16 cellular contexts compared by ENCODE assay signal in the genomic region with DNA sequence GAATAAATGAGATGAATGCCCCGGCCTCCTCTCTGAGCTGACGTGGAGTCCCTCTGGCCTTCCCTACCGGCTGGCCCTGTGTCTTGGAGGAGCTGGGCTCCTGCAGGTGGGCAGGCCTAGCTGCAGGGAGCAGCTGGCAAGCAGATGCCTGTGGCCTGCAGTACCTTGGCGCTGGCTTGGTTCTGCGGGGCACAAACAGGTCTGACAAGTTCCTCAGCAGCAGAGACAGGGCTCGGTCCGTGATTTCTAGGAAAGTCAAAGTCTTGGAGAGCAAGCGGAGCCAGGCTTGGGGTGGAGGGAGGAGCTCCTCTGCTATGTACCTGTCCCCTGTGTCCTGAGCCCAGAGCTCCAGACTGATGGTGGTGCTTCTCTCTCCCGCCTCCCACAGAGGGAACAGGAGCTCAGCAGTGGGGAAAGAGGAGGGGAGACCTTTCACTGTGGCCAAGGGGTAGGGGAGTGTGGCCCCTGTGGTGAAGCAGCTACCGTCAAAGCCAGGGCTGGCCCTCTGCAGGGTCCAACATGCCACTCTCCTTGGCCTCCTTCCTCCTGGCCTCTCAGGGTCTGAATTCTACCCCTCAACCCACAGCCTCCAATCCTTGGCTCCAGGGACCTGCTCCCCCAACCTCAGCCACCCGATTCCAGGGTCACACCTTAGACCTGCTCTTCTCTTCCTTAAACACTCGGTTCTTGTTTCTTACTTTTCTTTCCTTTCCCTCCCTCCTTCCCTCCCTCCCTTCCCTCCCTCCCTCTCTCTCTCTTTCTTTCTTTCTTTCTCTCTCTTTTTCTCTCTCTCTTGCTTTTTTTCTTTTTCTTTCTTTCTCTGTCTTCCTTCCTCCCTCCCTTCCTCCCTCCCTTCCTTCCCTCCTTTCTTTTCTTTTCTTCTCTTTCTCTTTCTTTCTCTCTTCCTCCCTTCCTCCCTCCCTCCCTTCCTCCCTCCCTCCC. TPM values are rescaled to one million over a fixed set of nuclear protein-coding genes. Genes with fewer than 3 reads are reported as not detected.
A peak's percentile ranks its signal among the peaks of the same experiment; 100 is the strongest.
DNase-seq lines count a peak whose midpoint lies in the region; ATAC-seq and TF ChIP-seq lines count a peak whose summit lies in the region.
"Had no signal": no experiment of that assay in that cellular context is flagged by ENCODE, and none has a peak within 500 bp of the region (broad histone marks: within the 10 kb centered on the region; RNA-seq: fewer than 3 reads in every experiment).

No MANE protein-coding gene starts in this region.

- no peak overlapping the region; the same call in 1 of the 2 replicates for H3K14ac ChIP-seq in H9 (ENCODE audit: insufficient read depth, low read length)

- H3K27ac Mint-ChIP-seq in H9, result no peak overlapping the region
- H3K27ac Mint-ChIP-seq in progenitor cell of endocrine pancreas, result peak overlapping the region; percentile 37
- H3K27ac Mint-ChIP-seq: dendritic cell treated with granulocyte-macrophage colony-stimulating factor and Interleukin-4, amounts not matched to agents 40 ng/mL and 50 ng/mL, for 4 days had no signal

- no peak overlapping the region for H3K4ac ChIP-seq in H9 (ENCODE audit: low read depth, low read length)

- no peak overlapping the region for H3K27ac ChIP-seq in H9 (ENCODE audit: insufficient read length, low read depth, low read length)
- no peak overlapping the region for H3K27ac ChIP-seq in hepatocyte

- DNase-seq in H9, result peak; percentile 71
- DNase-seq in NCI-H510A treated with DMSO at 0.1 percent for 48 hours (lab: John Stamatoyannopoulos, UW), result peak; percentile 25
- peak; percentile 66 for DNase-seq in hepatocyte (ENCODE audit: low spot score)
- no peak for DNase-seq in progenitor cell of endocrine pancreas (ENCODE audit: low spot score, unreplicated experiment)
- no peak for DNase-seq in putamen (ENCODE audit: low spot score)
- DNase-seq in stimulated activated CD4-positive, alpha-beta T cell treated with anti-CD3 and anti-CD28 coated beads, Interleukin-4, amount 100 ng/mL, for 24 hours, result no peak
- DNase-seq: activated CD4-positive, alpha-beta T cell treated with anti-CD3 and anti-CD28 coated beads for 1 hour; activated T-cell treated with anti-CD3 and anti-CD28 coated beads, Interleukin-2, amount 50 U/mL, for 48 hours; HCEC 1CT; naive B cell; substantia nigra; SW 1271 had no signal

- no peak overlapping the region for H3K4me3 ChIP-seq in hepatocyte

- no peak overlapping the region for H3K23ac ChIP-seq in H9 (ENCODE audit: insufficient read length, low read depth, low read length)

- no peaks in the 10 kb centered on the region for H3K9me2 ChIP-seq in hepatocyte (replicated peaks; ENCODE audit: insufficient read depth)

- H3K4me1 Mint-ChIP-seq in H9 (peaks cover 21 to 24% of the 10 kb centered on the region in 2 experiments), progenitor cell of endocrine pancreas (ENCODE audit: low read depth) (peaks cover 8% of the 10 kb centered on the region)
- H3K4me1 Mint-ChIP-seq: naive B cell had no signal

- WGBS in H9 (ENCODE audit: extremely low coverage, insufficient read length, low lambda C conversion rate), result no CpG with 5 or more reads among the region's 12 CpGs
- WGBS in hepatocyte (ENCODE audit: low lambda C conversion rate, missing lambda C conversion rate), result 59% methylated on average over 10 of the region's 12 CpGs

- no peak overlapping the region for H2BK5ac ChIP-seq in H9 (ENCODE audit: insufficient read length, low read length)

- H3K4me3 Mint-ChIP-seq in H9 (no peak overlapping the region), progenitor cell of endocrine pancreas (ENCODE audit: low read depth) (no peak overlapping the region)
- H3K4me3 Mint-ChIP-seq: dendritic cell treated with granulocyte-macrophage colony-stimulating factor and Interleukin-4, amounts not matched to agents 40 ng/mL and 50 ng/mL, for 4 days; naive B cell had no signal

- H3K56ac ChIP-seq in H9 (ENCODE audit: insufficient read length, low read depth, low read length), result no peak overlapping the region

- H2AK5ac ChIP-seq in H9 (ENCODE audit: insufficient read length, low read length), result no peak overlapping the region

- H2AFZ ChIP-seq in H9 (ENCODE audit: low read length), result no peak overlapping the region
- no peak overlapping the region for H2AFZ ChIP-seq in hepatocyte

- H3K27me3 Mint-ChIP-seq in H9 (ENCODE audit: low read depth), result peaks cover 2% of the 10 kb centered on the region
- peaks cover 15% of the 10 kb centered on the region for H3K27me3 Mint-ChIP-seq in progenitor cell of endocrine pancreas

- ATAC-seq in HG02678 (IDR thresholded peaks at IDR 0.05; ENCODE audit: unreplicated experiment), result no peak
- ATAC-seq in HG03097 (IDR thresholded peaks at IDR 0.05; ENCODE audit: low FRiP score, unreplicated experiment), result no peak

- no peak overlapping the region for H4K91ac ChIP-seq in H9 (ENCODE audit: insufficient read length, low read depth, low read length)

- no peaks in the 10 kb centered on the region for H3K9me3 Mint-ChIP-seq in H9
- no peaks in the 10 kb centered on the region for H3K9me3 Mint-ChIP-seq in progenitor cell of endocrine pancreas (ENCODE audit: low read depth)
- H3K9me3 Mint-ChIP-seq: dendritic cell treated with granulocyte-macrophage colony-stimulating factor and Interleukin-4, amounts not matched to agents 40 ng/mL and 50 ng/mL, for 4 days; naive B cell had no signal

- H3K79me1 ChIP-seq in H9 (ENCODE audit: insufficient read depth, low read depth, low read length, poor library complexity, severe bottlenecking), result no peaks in the 10 kb centered on the region

- no peak overlapping the region for H3K9ac ChIP-seq in H9 (ENCODE audit: extremely low read depth, insufficient read length, low read length)

- H2BK20ac ChIP-seq in H9 (ENCODE audit: low read depth, low read length, poor library complexity, severe bottlenecking), result no peak overlapping the region

- no peaks in the 10 kb centered on the region for H3K27me3 ChIP-seq in H9 (ENCODE audit: insufficient read depth, low read length)
- no peaks in the 10 kb centered on the region for H3K27me3 ChIP-seq in hepatocyte

- TF ChIP-seq CTCF in H9 (conservative IDR thresholded peaks at IDR 0.05), result no peak
- no peak for TF ChIP-seq CTCF in hepatocyte (IDR thresholded peaks at IDR 0.05; ENCODE audit: poor library complexity)
- no peak for TF ChIP-seq CTCF in progenitor cell of endocrine pancreas (IDR thresholded peaks at IDR 0.05; ENCODE audit: unreplicated experiment)

- no peak overlapping the region for H3K4me2 ChIP-seq in H9 (ENCODE audit: insufficient read depth, insufficient read length, low read length)
- H3K4me2 ChIP-seq in hepatocyte, result no peak overlapping the region

- H4K20me1 ChIP-seq in H9 (ENCODE audit: control insufficient read depth, insufficient read depth, insufficient read length) (no peaks in the 10 kb centered on the region), hepatocyte (ENCODE audit: insufficient read depth, poor library complexity, severe bottlenecking) (no peaks in the 10 kb centered on the region)

- no peaks in the 10 kb centered on the region for H3K79me2 ChIP-seq in H9 (ENCODE audit: insufficient read depth, low read length)
- H3K79me2 ChIP-seq in hepatocyte, result no peaks in the 10 kb centered on the region

- no peak overlapping the region for H2BK15ac ChIP-seq in H9 (ENCODE audit: low read depth, low read length)

- H2BK120ac ChIP-seq in H9 (ENCODE audit: low read depth, low read length, poor library complexity, severe bottlenecking), result no peak overlapping the region

- no peaks in the 10 kb centered on the region for H3K36me3 ChIP-seq in hepatocyte (replicated peaks; ENCODE audit: insufficient read depth, low read depth)

- no peak overlapping the region for H3K18ac ChIP-seq in H9 (ENCODE audit: insufficient read length, low read depth, low read length)

- H3K36me3 Mint-ChIP-seq in H9 (ENCODE audit: insufficient read depth in 1 of 3, low read depth in 3 of 3), result no peaks in the 10 kb centered on the region
- no peaks in the 10 kb centered on the region for H3K36me3 Mint-ChIP-seq in progenitor cell of endocrine pancreas (ENCODE audit: insufficient read depth)
- H3K36me3 Mint-ChIP-seq: naive B cell had no signal

- no peaks in the 10 kb centered on the region for H3K23me2 ChIP-seq in H9 (ENCODE audit: insufficient read length, low read depth, low read length, poor library complexity, severe bottlenecking)

- H3K9me3 ChIP-seq in H9 (ENCODE audit: control insufficient read depth, low read depth, low read length) (no peaks in the 10 kb centered on the region), hepatocyte (ENCODE audit: low read depth) (no peaks in the 10 kb centered on the region)

- no peak overlapping the region for H4K5ac ChIP-seq in H9 (ENCODE audit: insufficient read length, low read depth, low read length)

- peaks cover 4% of the 10 kb centered on the region; the same call in 1 of the 2 replicates for H3K4me1 ChIP-seq in H9 (ENCODE audit: insufficient read depth, low read length)
- H3K4me1 ChIP-seq in hepatocyte (ENCODE audit: insufficient read depth), result peaks cover 9% of the 10 kb centered on the region

- H3T11ph ChIP-seq in H9 (ENCODE audit: low read length), result no peak overlapping the region

- H2BK12ac ChIP-seq in H9 (ENCODE audit: insufficient read length, low read depth, low read length), result no peak overlapping the region

- H4K8ac ChIP-seq in H9 (replicated peaks; ENCODE audit: insufficient read length, low read depth, low read length), result no peak overlapping the region

RNA-seq across cellular contexts. Expression of a gene that starts 20.1 kb away (rescaled TPM):
- total RNA-seq in H9 (2021) (0.50 TPM in 1 of 2 replicates, not detected in the other), hepatocyte (0.23 and 0.60 TPM in 2 replicates), progenitor cell of endocrine pancreas (not detected in 2 replicates)
- 1.2 and 2.1 TPM in 2 replicates for polyA plus RNA-seq in hepatocyte
- total RNA-seq: HT1080 had no signal

Comparison
In these comparisons a context has a peak if more than half of its experiments do, and no peak if none do; other contexts are left out.
1. DNase-seq: peak in H9 (single experiment), NCI-H510A treated with DMSO at 0.1 percent for 48 hours (single experiment) and hepatocyte (single experiment); none in progenitor cell of endocrine pancreas (single experiment), putamen (single experiment) and stimulated activated CD4-positive, alpha-beta T cell treated with anti-CD3 and anti-CD28 coated beads, Interleukin-4, amount 100 ng/mL, for 24 hours (single experiment).